In genomic region chr12:27711957-27712356, GRCh38 we compare ENCODE assay signal across 1 cellular context.
TF ChIP-seq lines count a peak whose summit lies in the region.

No MANE protein-coding gene starts in this region.

TF ChIP-seq in HepG2, 621 proteins besides CTCF, POLR2A, EP300 and RAD21:
- no peak for TF ChIP-seq U2AF2 (IDR thresholded peaks at IDR 0.05; ENCODE audit: low read depth, low read length)
- no peak for TF ChIP-seq KDM6A (CRISPR knock-in tag; IDR thresholded peaks at IDR 0.05; ENCODE audit: low read depth)
- TF ChIP-seq ZNF430 (CRISPR knock-in tag; IDR thresholded peaks at IDR 0.05): no peak
- TF ChIP-seq MBNL3 (CRISPR knock-in tag; conservative IDR thresholded peaks at IDR 0.05): no peak
- no peak for TF ChIP-seq HES4 (CRISPR knock-in tag; IDR thresholded peaks at IDR 0.05; ENCODE audit: borderline replicate concordance)
- TF ChIP-seq NFIC (IDR thresholded peaks at IDR 0.05; ENCODE audit: low read length): no peak
- TF ChIP-seq RXRB (CRISPR knock-in tag; IDR thresholded peaks at IDR 0.05; ENCODE audit: borderline replicate concordance): no peak
- no peak for TF ChIP-seq ZNF263 (CRISPR knock-in tag; IDR thresholded peaks at IDR 0.05)
- no peak for TF ChIP-seq ZNF562 (CRISPR knock-in tag; IDR thresholded peaks at IDR 0.05; ENCODE audit: borderline replicate concordance)
- TF ChIP-seq DDIT3 (CRISPR knock-in tag; IDR thresholded peaks at IDR 0.05): no peak
- TF ChIP-seq AKAP8 (CRISPR knock-in tag; IDR thresholded peaks at IDR 0.05): no peak
- TF ChIP-seq PHB2 (IDR thresholded peaks at IDR 0.05; ENCODE audit: partially characterized antibody): no peak
- no peak for TF ChIP-seq ZMAT5 (CRISPR knock-in tag; IDR thresholded peaks at IDR 0.05; ENCODE audit: borderline replicate concordance, low read depth)
